ENCODE assay signal across 12 cellular contexts in genomic region chr13:98253526-98253925, GRCh38.
DNase-seq lines count a peak whose midpoint lies in the region; TF ChIP-seq lines count a peak whose summit lies in the region.
"Had no signal": no experiment of that assay in that cellular context is flagged by ENCODE, and none has a peak within 500 bp of the region (broad histone marks: within the 10 kb centered on the region; RNA-seq: fewer than 3 reads in every experiment).

No MANE protein-coding gene starts in this region.

- no peak overlapping the region for H3K14ac ChIP-seq in mesenchymal stem cell (ENCODE audit: low read length in 2 of 2)

- H2AFZ ChIP-seq in mesenchymal stem cell (ENCODE audit: low read depth, low read length) = no peak overlapping the region

- peaks cover 9% of the 10 kb centered on the region for H3K79me1 ChIP-seq in mesenchymal stem cell (replicated peaks; ENCODE audit: low read length, poor library complexity, severe bottlenecking)

- H4K91ac ChIP-seq in mesenchymal stem cell (ENCODE audit: low read length) = no peak overlapping the region

- peaks cover 54% of the 10 kb centered on the region for H3K4me1 Mint-ChIP-seq in HFFc6 (ENCODE audit: low read depth)
- peaks cover 61% of the 10 kb centered on the region for H3K4me1 Mint-ChIP-seq in chondrocyte (ENCODE audit: low read depth)

- no peak overlapping the region for H3K23ac ChIP-seq in mesenchymal stem cell (ENCODE audit: low read length in 2 of 2)

- TF ChIP-seq CTCF in HFFc6 (IDR thresholded peaks at IDR 0.05) (no peak), chondrocyte (IDR thresholded peaks at IDR 0.05) (no peak), thyroid gland (IDR thresholded peaks at IDR 0.05) (no peak), uterus (IDR thresholded peaks at IDR 0.05) (no peak)

- intact Hi-C loops in thyroid gland (cut with DNase I) (no loop called here), uterus (cut with DNase I; ENCODE audit: low total_unique reads) (no loop called here)

- H3K4ac ChIP-seq in mesenchymal stem cell (ENCODE audit: low read depth in 1 of 2, low read length in 2 of 2) = peak overlapping the region in 1 of 2 experiments; percentile 22

- H2BK120ac ChIP-seq in mesenchymal stem cell (ENCODE audit: low read depth, low read length) = no peak overlapping the region

- peak overlapping the region in 1 of 2 experiments; percentile 15 for H2BK12ac ChIP-seq in mesenchymal stem cell (ENCODE audit: low read length in 2 of 2)

- H3K4me1 ChIP-seq in mesenchymal stem cell (ENCODE audit: control insufficient read depth, insufficient read depth, low read depth, low read length) (peaks cover 2% of the 10 kb centered on the region), thyroid gland (peaks cover 37 to 54% of the 10 kb centered on the region in 2 donors), uterus (no peaks in the 10 kb centered on the region)

- no peak for TF ChIP-seq POLR2A in thyroid gland (IDR thresholded peaks at IDR 0.05)
- no peak for TF ChIP-seq POLR2A in uterus (IDR thresholded peaks at IDR 0.05)

- no peak overlapping the region for H3K18ac ChIP-seq in mesenchymal stem cell (ENCODE audit: low read depth in 1 of 2, low read length in 2 of 2)

- WGBS in mesenchymal stem cell = 63% methylated on average over 5 of the region's 7 CpGs
- WGBS in thyroid gland, 2 donors = 65 to 67% methylated on average over 6 of the region's 7 CpGs

- no peak overlapping the region for H4K8ac ChIP-seq in mesenchymal stem cell (ENCODE audit: low read length)

- H3K9ac ChIP-seq in mesenchymal stem cell (ENCODE audit: low read length) = peak overlapping the region; percentile 19

- peak overlapping the region; percentile 7 for H2AK5ac ChIP-seq in mesenchymal stem cell (ENCODE audit: low read length, severe bottlenecking)

- no peak overlapping the region for H2BK15ac ChIP-seq in mesenchymal stem cell (ENCODE audit: low read depth, poor library complexity, severe bottlenecking)

- no peak overlapping the region for H2BK5ac ChIP-seq in mesenchymal stem cell (ENCODE audit: low read depth, low read length, poor library complexity, severe bottlenecking)

- DNase-seq in HFFc6 (peak; percentile 12), chondrocyte (ENCODE audit: low spot score) (no peak), mesenchymal stem cell (peak; percentile 58), thyroid gland (no peak), pons (ENCODE audit: low spot score) (no peak), NCI-H1436 (lab: John Stamatoyannopoulos, UW) (no peak), uterus (no peak)
- no peak for DNase-seq in activated CD8-positive, alpha-beta memory T cell treated with anti-CD3 and anti-CD28 coated beads for 24 hours
- DNase-seq: activated CD4-positive, alpha-beta T cell treated with anti-CD3 and anti-CD28 coated beads for 1 hour; NCI-H2029; SHP77 treated with DMSO at 0.1 percent for 48 hours had no signal

- H3K4me3 Mint-ChIP-seq in HFFc6 = peak overlapping the region; percentile 77
- H3K4me3 Mint-ChIP-seq in chondrocyte (ENCODE audit: unreplicated experiment) = no peak overlapping the region
- H3K4me3 Mint-ChIP-seq: natural killer cell treated with Interleukin-12 subunit alpha and Interleukin-12 subunit beta and Interleukin-15 and Interleukin-18, amount 100 ng/mL, for 72 hours had no signal

- H3K27ac ChIP-seq in mesenchymal stem cell (ENCODE audit: low read length, poor library complexity, severe bottlenecking) (peak overlapping the region; percentile 2), thyroid gland (peak overlapping the region; percentile 72 to 84 (median 79)), uterus (no peak overlapping the region)

- H3K27me3 Mint-ChIP-seq in HFFc6 (ENCODE audit: insufficient read depth) (peaks cover 2% of the 10 kb centered on the region; the same call in 1 of the 2 replicates), chondrocyte (ENCODE audit: low read depth) (no peaks in the 10 kb centered on the region)

- H3K27me3 ChIP-seq in mesenchymal stem cell (ENCODE audit: control insufficient read depth in 1 of 2, insufficient read depth in 1 of 2, low read length in 2 of 2) (no peaks in the 10 kb centered on the region), thyroid gland (no peaks in the 10 kb centered on the region), uterus (no peaks in the 10 kb centered on the region)

- no peaks in the 10 kb centered on the region for H3K9me3 ChIP-seq in mesenchymal stem cell (ENCODE audit: control insufficient read depth, low read length)
- no peaks in the 10 kb centered on the region for H3K9me3 ChIP-seq in thyroid gland
- H3K9me3 ChIP-seq in uterus = no peaks in the 10 kb centered on the region

- H3K36me3 ChIP-seq in mesenchymal stem cell (ENCODE audit: control insufficient read depth in 1 of 2, insufficient read depth in 2 of 2, low read depth in 1 of 2, low read length in 2 of 2) = no peaks in the 10 kb centered on the region
- H3K36me3 ChIP-seq in thyroid gland = no peaks in the 10 kb centered on the region
- H3K36me3 ChIP-seq in uterus = no peaks in the 10 kb centered on the region

- H3K4me3 ChIP-seq in mesenchymal stem cell (ENCODE audit: insufficient read depth in 1 of 2, low read depth in 1 of 2, low read length in 2 of 2) (peak overlapping the region in 1 of 2 experiments; percentile 11), thyroid gland (replicated peaks in 1 of 3) (no peak overlapping the region), uterus (no peak overlapping the region)

- no peak overlapping the region for H3K4me2 ChIP-seq in mesenchymal stem cell (ENCODE audit: low read length, poor library complexity, severe bottlenecking)

- H3K36me3 Mint-ChIP-seq in HFFc6 (ENCODE audit: low read depth) (peaks cover 13% of the 10 kb centered on the region; the same call in 1 of the 2 replicates), chondrocyte (ENCODE audit: low read depth) (no peaks in the 10 kb centered on the region)
- H3K36me3 Mint-ChIP-seq: natural killer cell treated with Interleukin-12 subunit alpha and Interleukin-12 subunit beta and Interleukin-15 and Interleukin-18, amount 100 ng/mL, for 72 hours had no signal

- H3K27ac Mint-ChIP-seq in HFFc6 (peak overlapping the region; percentile 87), chondrocyte (ENCODE audit: unreplicated experiment) (peak overlapping the region; percentile 86)
- H3K27ac Mint-ChIP-seq: natural killer cell treated with Interleukin-12 subunit alpha and Interleukin-12 subunit beta and Interleukin-15 and Interleukin-18, amount 100 ng/mL, for 72 hours had no signal

- no peaks in the 10 kb centered on the region for H3K9me3 Mint-ChIP-seq in HFFc6
- no peaks in the 10 kb centered on the region for H3K9me3 Mint-ChIP-seq in chondrocyte (ENCODE audit: low read depth)
- H3K9me3 Mint-ChIP-seq: natural killer cell treated with Interleukin-12 subunit alpha and Interleukin-12 subunit beta and Interleukin-15 and Interleukin-18, amount 100 ng/mL, for 72 hours had no signal

Comparison
In these comparisons a context has a peak if more than half of its experiments do, and no peak if none do; other contexts are left out.
1. DNase-seq: peak in HFFc6 (single experiment) and mesenchymal stem cell (single experiment); none in chondrocyte (single experiment), thyroid gland (0 of 2), pons (single experiment), NCI-H1436 (single experiment), uterus (0 of 2) and activated CD8-positive, alpha-beta memory T cell treated with anti-CD3 and anti-CD28 coated beads for 24 hours (single experiment).
2. H3K27ac ChIP-seq: peak in mesenchymal stem cell (single experiment) and thyroid gland (3 of 3); none in uterus (0 of 2).